In the genomic region with DNA sequence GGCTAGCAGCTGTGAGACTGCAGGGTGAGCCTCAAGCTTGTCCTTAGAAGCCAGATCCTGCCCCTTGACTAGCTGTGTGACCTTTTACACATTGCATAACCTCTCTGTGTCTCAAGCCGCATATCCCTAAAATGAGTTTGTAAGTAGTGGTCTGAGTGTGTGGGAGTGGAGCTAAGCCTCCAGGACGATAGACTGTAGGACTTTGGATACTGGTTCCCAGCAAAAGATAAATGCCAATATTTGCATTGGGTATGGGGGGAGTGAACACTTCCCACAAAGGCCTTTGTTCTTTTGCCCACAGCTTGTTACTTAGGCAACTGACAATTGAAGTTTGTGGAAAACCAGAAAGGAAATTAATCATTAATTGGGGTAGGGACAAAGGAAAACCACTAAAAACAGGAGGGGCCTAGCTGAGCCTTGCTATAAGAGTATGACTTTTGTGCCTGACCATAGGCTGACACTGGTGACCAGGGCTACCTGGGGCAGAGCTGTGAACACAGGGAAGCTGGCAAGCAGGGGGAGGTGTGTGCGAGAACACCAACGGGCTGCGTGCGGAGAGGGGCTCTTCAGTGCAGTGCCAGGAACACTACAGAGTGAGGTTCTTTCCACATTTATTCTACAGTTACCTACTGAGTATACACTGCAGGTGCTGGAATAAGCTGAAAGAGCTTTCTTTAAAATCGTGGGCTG, we compare ENCODE assay signal across 1 cellular context.
A peak's percentile ranks its signal among the peaks of the same experiment; 100 is the strongest.
TF ChIP-seq lines count a peak whose summit lies in the region.

No MANE protein-coding gene starts in this region.

TF ChIP-seq in HepG2, 621 proteins besides CTCF, POLR2A, EP300 and RAD21 (continued from another document and continues in another):
- TF ChIP-seq, protein P1, sequence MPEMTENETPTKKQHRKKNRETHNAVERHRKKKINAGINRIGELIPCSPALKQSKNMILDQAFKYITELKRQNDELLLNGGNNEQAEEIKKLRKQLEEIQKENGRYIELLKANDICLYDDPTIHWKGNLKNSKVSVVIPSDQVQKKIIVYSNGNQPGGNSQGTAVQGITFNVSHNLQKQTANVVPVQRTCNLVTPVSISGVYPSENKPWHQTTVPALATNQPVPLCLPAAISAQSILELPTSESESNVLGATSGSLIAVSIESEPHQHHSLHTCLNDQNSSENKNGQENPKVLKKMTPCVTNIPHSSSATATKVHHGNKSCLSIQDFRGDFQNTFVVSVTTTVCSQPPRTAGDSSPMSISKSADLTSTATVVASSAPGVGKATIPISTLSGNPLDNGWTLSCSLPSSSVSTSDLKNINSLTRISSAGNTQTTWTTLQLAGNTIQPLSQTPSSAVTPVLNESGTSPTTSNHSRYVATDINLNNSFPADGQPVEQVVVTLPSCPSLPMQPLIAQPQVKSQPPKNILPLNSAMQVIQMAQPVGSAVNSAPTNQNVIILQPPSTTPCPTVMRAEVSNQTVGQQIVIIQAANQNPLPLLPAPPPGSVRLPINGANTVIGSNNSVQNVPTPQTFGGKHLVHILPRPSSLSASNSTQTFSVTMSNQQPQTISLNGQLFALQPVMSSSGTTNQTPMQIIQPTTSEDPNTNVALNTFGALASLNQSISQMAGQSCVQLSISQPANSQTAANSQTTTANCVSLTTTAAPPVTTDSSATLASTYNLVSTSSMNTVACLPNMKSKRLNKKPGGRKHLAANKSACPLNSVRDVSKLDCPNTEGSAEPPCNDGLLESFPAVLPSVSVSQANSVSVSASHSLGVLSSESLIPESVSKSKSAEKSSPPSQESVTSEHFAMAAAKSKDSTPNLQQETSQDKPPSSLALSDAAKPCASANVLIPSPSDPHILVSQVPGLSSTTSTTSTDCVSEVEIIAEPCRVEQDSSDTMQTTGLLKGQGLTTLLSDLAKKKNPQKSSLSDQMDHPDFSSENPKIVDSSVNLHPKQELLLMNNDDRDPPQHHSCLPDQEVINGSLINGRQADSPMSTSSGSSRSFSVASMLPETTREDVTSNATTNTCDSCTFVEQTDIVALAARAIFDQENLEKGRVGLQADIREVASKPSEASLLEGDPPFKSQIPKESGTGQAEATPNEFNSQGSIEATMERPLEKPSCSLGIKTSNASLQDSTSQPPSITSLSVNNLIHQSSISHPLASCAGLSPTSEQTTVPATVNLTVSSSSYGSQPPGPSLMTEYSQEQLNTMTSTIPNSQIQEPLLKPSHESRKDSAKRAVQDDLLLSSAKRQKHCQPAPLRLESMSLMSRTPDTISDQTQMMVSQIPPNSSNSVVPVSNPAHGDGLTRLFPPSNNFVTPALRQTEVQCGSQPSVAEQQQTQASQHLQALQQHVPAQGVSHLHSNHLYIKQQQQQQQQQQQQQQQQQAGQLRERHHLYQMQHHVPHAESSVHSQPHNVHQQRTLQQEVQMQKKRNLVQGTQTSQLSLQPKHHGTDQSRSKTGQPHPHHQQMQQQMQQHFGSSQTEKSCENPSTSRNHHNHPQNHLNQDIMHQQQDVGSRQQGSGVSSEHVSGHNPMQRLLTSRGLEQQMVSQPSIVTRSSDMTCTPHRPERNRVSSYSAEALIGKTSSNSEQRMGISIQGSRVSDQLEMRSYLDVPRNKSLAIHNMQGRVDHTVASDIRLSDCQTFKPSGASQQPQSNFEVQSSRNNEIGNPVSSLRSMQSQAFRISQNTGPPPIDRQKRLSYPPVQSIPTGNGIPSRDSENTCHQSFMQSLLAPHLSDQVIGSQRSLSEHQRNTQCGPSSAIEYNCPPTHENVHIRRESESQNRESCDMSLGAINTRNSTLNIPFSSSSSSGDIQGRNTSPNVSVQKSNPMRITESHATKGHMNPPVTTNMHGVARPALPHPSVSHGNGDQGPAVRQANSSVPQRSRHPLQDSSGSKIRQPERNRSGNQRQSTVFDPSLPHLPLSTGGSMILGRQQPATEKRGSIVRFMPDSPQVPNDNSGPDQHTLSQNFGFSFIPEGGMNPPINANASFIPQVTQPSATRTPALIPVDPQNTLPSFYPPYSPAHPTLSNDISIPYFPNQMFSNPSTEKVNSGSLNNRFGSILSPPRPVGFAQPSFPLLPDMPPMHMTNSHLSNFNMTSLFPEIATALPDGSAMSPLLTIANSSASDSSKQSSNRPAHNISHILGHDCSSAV (CRISPR knock-in tag; IDR thresholded peaks at IDR 0.05; ENCODE audit: borderline replicate concordance), result no peak; the same call in 1 of the 2 replicates
- TF ChIP-seq ELF1 (CRISPR knock-in tag; IDR thresholded peaks at IDR 0.05), result peak; percentile 36; the same call in 1 of the 2 replicates
- no peak for TF ChIP-seq ZNF333 (CRISPR knock-in tag; IDR thresholded peaks at IDR 0.05; ENCODE audit: borderline replicate concordance)
- TF ChIP-seq ZNF317 (CRISPR knock-in tag; IDR thresholded peaks at IDR 0.05), result peak; percentile 86; the same call in 1 of the 2 replicates
- peak; percentile 93 for TF ChIP-seq RXRB (CRISPR knock-in tag; IDR thresholded peaks at IDR 0.05; ENCODE audit: borderline replicate concordance)
- TF ChIP-seq KMT2B (CRISPR knock-in tag; IDR thresholded peaks at IDR 0.05), result no peak
- TF ChIP-seq NR2F6 (IDR thresholded peaks at IDR 0.05), result peak; percentile 85
- peak; percentile 86 for TF ChIP-seq NR2F6 (CRISPR knock-in tag; IDR thresholded peaks at IDR 0.05)
- TF ChIP-seq TCF7L2 (IDR thresholded peaks at IDR 0.05; ENCODE audit: low read depth, low read length), result peak; percentile 66; the same call in 1 of the 2 replicates
- peak; percentile 92 for TF ChIP-seq MIXL1 (CRISPR knock-in tag; IDR thresholded peaks at IDR 0.05)
- TF ChIP-seq ZNF432 (CRISPR knock-in tag; IDR thresholded peaks at IDR 0.05; ENCODE audit: borderline replicate concordance), result no peak
- TF ChIP-seq ZNF672 (CRISPR knock-in tag; IDR thresholded peaks at IDR 0.05), result no peak
- no peak for TF ChIP-seq AGO1 (IDR thresholded peaks at IDR 0.05; ENCODE audit: low read depth, low read length, poor library complexity, severe bottlenecking)
- TF ChIP-seq KLF15 (CRISPR knock-in tag; IDR thresholded peaks at IDR 0.05; ENCODE audit: borderline replicate concordance), result no peak
- TF ChIP-seq JDP2 (CRISPR knock-in tag; IDR thresholded peaks at IDR 0.05; ENCODE audit: borderline replicate concordance), result no peak; the same call in 1 of the 2 replicates
- TF ChIP-seq, protein P2, sequence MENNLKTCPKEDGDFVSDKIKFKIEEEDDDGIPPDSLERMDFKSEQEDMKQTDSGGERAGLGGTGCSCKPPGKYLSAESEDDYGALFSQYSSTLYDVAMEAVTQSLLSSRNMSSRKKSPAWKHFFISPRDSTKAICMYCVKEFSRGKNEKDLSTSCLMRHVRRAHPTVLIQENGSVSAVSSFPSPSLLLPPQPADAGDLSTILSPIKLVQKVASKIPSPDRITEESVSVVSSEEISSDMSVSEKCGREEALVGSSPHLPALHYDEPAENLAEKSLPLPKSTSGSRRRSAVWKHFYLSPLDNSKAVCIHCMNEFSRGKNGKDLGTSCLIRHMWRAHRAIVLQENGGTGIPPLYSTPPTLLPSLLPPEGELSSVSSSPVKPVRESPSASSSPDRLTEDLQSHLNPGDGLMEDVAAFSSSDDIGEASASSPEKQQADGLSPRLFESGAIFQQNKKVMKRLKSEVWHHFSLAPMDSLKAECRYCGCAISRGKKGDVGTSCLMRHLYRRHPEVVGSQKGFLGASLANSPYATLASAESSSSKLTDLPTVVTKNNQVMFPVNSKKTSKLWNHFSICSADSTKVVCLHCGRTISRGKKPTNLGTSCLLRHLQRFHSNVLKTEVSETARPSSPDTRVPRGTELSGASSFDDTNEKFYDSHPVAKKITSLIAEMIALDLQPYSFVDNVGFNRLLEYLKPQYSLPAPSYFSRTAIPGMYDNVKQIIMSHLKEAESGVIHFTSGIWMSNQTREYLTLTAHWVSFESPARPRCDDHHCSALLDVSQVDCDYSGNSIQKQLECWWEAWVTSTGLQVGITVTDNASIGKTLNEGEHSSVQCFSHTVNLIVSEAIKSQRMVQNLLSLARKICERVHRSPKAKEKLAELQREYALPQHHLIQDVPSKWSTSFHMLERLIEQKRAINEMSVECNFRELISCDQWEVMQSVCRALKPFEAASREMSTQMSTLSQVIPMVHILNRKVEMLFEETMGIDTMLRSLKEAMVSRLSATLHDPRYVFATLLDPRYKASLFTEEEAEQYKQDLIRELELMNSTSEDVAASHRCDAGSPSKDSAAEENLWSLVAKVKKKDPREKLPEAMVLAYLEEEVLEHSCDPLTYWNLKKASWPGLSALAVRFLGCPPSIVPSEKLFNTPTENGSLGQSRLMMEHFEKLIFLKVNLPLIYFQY (CRISPR knock-in tag; IDR thresholded peaks at IDR 0.05; ENCODE audit: borderline replicate concordance), result 0 out of 2 replicates have a peak, but pooled peaks have one; percentile 19
- no peak; the same call in 1 of the 2 replicates for TF ChIP-seq GABPB1 (CRISPR knock-in tag; IDR thresholded peaks at IDR 0.05)
- TF ChIP-seq ZNF781 (CRISPR knock-in tag; IDR thresholded peaks at IDR 0.05; ENCODE audit: borderline replicate concordance, not compliant biosample characterization), result no peak
- TF ChIP-seq, protein P3, sequence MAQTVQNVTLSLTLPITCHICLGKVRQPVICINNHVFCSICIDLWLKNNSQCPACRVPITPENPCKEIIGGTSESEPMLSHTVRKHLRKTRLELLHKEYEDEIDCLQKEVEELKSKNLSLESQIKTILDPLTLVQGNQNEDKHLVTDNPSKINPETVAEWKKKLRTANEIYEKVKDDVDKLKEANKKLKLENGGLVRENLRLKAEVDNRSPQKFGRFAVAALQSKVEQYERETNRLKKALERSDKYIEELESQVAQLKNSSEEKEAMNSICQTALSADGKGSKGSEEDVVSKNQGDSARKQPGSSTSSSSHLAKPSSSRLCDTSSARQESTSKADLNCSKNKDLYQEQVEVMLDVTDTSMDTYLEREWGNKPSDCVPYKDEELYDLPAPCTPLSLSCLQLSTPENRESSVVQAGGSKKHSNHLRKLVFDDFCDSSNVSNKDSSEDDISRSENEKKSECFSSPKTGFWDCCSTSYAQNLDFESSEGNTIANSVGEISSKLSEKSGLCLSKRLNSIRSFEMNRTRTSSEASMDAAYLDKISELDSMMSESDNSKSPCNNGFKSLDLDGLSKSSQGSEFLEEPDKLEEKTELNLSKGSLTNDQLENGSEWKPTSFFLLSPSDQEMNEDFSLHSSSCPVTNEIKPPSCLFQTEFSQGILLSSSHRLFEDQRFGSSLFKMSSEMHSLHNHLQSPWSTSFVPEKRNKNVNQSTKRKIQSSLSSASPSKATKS (CRISPR knock-in tag; IDR thresholded peaks at IDR 0.05), result no peak
- TF ChIP-seq, protein P4, sequence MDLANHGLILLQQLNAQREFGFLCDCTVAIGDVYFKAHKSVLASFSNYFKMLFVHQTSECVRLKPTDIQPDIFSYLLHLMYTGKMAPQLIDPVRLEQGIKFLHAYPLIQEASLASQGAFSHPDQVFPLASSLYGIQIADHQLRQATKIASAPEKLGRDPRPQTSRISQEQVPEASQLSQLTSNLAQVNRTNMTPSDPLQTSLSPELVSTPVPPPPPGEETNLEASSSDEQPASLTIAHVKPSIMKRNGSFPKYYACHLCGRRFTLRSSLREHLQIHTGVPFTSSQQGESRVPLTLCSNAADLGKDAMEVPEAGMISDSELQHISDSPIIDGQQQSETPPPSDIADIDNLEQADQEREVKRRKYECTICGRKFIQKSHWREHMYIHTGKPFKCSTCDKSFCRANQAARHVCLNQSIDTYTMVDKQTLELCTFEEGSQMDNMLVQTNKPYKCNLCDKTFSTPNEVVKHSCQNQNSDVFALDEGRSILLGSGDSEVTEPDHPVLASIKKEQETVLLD (CRISPR knock-in tag; IDR thresholded peaks at IDR 0.05; ENCODE audit: low read depth), result no peak
- TF ChIP-seq, protein P5, sequence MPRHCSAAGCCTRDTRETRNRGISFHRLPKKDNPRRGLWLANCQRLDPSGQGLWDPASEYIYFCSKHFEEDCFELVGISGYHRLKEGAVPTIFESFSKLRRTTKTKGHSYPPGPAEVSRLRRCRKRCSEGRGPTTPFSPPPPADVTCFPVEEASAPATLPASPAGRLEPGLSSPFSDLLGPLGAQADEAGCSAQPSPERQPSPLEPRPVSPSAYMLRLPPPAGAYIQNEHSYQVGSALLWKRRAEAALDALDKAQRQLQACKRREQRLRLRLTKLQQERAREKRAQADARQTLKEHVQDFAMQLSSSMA (CRISPR knock-in tag; IDR thresholded peaks at IDR 0.05), result no peak
- peak; percentile 85 for TF ChIP-seq IRF2 (CRISPR knock-in tag; IDR thresholded peaks at IDR 0.05)
- TF ChIP-seq, protein P6, sequence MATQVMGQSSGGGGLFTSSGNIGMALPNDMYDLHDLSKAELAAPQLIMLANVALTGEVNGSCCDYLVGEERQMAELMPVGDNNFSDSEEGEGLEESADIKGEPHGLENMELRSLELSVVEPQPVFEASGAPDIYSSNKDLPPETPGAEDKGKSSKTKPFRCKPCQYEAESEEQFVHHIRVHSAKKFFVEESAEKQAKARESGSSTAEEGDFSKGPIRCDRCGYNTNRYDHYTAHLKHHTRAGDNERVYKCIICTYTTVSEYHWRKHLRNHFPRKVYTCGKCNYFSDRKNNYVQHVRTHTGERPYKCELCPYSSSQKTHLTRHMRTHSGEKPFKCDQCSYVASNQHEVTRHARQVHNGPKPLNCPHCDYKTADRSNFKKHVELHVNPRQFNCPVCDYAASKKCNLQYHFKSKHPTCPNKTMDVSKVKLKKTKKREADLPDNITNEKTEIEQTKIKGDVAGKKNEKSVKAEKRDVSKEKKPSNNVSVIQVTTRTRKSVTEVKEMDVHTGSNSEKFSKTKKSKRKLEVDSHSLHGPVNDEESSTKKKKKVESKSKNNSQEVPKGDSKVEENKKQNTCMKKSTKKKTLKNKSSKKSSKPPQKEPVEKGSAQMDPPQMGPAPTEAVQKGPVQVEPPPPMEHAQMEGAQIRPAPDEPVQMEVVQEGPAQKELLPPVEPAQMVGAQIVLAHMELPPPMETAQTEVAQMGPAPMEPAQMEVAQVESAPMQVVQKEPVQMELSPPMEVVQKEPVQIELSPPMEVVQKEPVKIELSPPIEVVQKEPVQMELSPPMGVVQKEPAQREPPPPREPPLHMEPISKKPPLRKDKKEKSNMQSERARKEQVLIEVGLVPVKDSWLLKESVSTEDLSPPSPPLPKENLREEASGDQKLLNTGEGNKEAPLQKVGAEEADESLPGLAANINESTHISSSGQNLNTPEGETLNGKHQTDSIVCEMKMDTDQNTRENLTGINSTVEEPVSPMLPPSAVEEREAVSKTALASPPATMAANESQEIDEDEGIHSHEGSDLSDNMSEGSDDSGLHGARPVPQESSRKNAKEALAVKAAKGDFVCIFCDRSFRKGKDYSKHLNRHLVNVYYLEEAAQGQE (IDR thresholded peaks at IDR 0.05; ENCODE audit: borderline replicate concordance in 1 of 2, low read depth in 1 of 2, low read length in 2 of 2), result no peak; a peak in 1 of 4 replicates
- TF ChIP-seq, protein P7, sequence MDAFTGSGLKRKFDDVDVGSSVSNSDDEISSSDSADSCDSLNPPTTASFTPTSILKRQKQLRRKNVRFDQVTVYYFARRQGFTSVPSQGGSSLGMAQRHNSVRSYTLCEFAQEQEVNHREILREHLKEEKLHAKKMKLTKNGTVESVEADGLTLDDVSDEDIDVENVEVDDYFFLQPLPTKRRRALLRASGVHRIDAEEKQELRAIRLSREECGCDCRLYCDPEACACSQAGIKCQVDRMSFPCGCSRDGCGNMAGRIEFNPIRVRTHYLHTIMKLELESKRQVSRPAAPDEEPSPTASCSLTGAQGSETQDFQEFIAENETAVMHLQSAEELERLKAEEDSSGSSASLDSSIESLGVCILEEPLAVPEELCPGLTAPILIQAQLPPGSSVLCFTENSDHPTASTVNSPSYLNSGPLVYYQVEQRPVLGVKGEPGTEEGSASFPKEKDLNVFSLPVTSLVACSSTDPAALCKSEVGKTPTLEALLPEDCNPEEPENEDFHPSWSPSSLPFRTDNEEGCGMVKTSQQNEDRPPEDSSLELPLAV (CRISPR knock-in tag; conservative IDR thresholded peaks at IDR 0.05; ENCODE audit: low read depth), result no peak
- TF ChIP-seq ZC3H4 (CRISPR knock-in tag; IDR thresholded peaks at IDR 0.05; ENCODE audit: borderline replicate concordance), result no peak
